In the genomic region with DNA sequence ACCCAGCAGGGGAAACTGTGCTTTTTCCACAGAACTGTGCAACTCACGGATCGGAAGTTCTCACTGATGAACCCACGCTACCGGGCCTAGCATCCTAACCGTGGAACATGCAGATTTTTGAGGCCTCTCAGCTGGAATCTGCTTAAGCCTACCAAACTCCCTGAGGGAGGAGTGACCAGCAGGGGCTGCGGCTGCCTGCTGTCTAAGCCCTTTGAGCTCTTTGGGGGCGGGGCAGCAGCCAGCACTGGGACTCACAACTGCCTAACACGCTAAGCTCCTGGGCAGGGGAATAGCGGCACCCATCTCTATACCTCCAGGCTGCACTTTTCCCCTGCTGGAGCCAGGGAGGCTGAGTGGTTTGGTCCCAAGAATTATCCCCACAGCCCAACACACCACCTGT, we compare ENCODE assay signal across 21 cellular contexts. TPM values are rescaled to one million over a fixed set of nuclear protein-coding genes. Genes with fewer than 3 reads are reported as not detected.
DNase-seq lines count a peak whose midpoint lies in the region; TF ChIP-seq lines count a peak whose summit lies in the region.
"Had no signal": no experiment of that assay in that cellular context is flagged by ENCODE, and none has a peak within 500 bp of the region (broad histone marks: within the 10 kb centered on the region; RNA-seq: fewer than 3 reads in every experiment).

No MANE protein-coding gene starts in this region.

- no peak overlapping the region for H3K4me3 Mint-ChIP-seq in nephron progenitor cell
- H3K4me3 Mint-ChIP-seq: CD4-positive, alpha-beta memory T cell; HFFc6 had no signal

- no peaks in the 10 kb centered on the region for H3K36me3 Mint-ChIP-seq in nephron progenitor cell (ENCODE audit: low read depth)
- H3K36me3 Mint-ChIP-seq: CD4-positive, alpha-beta memory T cell had no signal

- peak; percentile 84 for DNase-seq in ELF-1 (ENCODE audit: low read depth, low spot score)
- peak; percentile 84 for DNase-seq in NCI-H82 treated with DMSO at 0.1 percent for 48 hours (lab: John Stamatoyannopoulos, UW; ENCODE audit: unreplicated experiment)
- no peak for DNase-seq in fibroblast of villous mesenchyme (ENCODE audit: low read depth)
- DNase-seq in nephron progenitor cell, result peak; percentile 47
- DNase-seq in activated CD8-positive, alpha-beta memory T cell treated with anti-CD3 and anti-CD28 coated beads, Interleukin-2, amount 50 U/mL, for 4 hours, result no peak
- no peak for DNase-seq in GDM1 (lab: John Stamatoyannopoulos, UW)
- DNase-seq in NCI-H2029 (lab: John Stamatoyannopoulos, UW), result no peak
- DNase-seq in dermis blood vessel endothelial cell, result no peak
- DNase-seq: 8988T; CD4-positive, alpha-beta memory T cell; DND-41; H7; HFFc6; MG63; NCI-H1417; NCI-H1694 treated with DMSO at 0.1 percent for 48 hours; NCI-H446 treated with DMSO at 0.1 percent for 48 hours; NK-92 treated with Interleukin-12 subunit alpha and Interleukin-12 subunit beta, amount 100 ng/mL, for 24 hours had no signal

- H3K4me3 ChIP-seq in fibroblast of villous mesenchyme (ENCODE audit: low read depth, low read length), result no peak overlapping the region
- H3K4me3 ChIP-seq: BLaER1 treated with 17β-estradiol and CSF1 and Interleukin-3, amounts not matched to agents 10 nM and 100 nM; MG63 had no signal

- H3K4me1 Mint-ChIP-seq in nephron progenitor cell, result peaks cover 6% of the 10 kb centered on the region
- H3K4me1 Mint-ChIP-seq: CD4-positive, alpha-beta memory T cell had no signal

- TF ChIP-seq CTCF in fibroblast of villous mesenchyme (IDR thresholded peaks at IDR 0.05; ENCODE audit: insufficient read depth, low read depth, low read length) (peak; percentile 5), nephron progenitor cell (IDR thresholded peaks at IDR 0.05) (no peak)

- H3K27me3 Mint-ChIP-seq in nephron progenitor cell (ENCODE audit: low read depth, poor library complexity), result peaks cover 6% of the 10 kb centered on the region

- peaks cover 36% of the 10 kb centered on the region for H3K9me3 Mint-ChIP-seq in nephron progenitor cell

- no peak overlapping the region for H3K27ac Mint-ChIP-seq in nephron progenitor cell
- H3K27ac Mint-ChIP-seq: CD4-positive, alpha-beta memory T cell; HFFc6 had no signal

RNA-seq across cellular contexts. Expression of a gene that starts 20.4 kb away (rescaled TPM):
- total RNA-seq in fibroblast of villous mesenchyme (0.32 TPM in 1 of 2 replicates, not detected in the other), dermis blood vessel endothelial cell (not detected in 2 replicates)
- total RNA-seq: HFFc6, LHCN-M2 had no signal

RNA-seq across cellular contexts. Expression of a gene that starts 36.8 kb away (rescaled TPM):
- total RNA-seq in fibroblast of villous mesenchyme (1.9 and 3.9 TPM in 2 replicates), dermis blood vessel endothelial cell (2.0 and 2.4 TPM in 2 replicates)
- total RNA-seq: CD4-positive, alpha-beta memory T cell; G401; H7 had no signal

Comparison
In these comparisons a context has a peak if more than half of its experiments do, and no peak if none do; other contexts are left out.
1. DNase-seq: peak in ELF-1 (single experiment), NCI-H82 treated with DMSO at 0.1 percent for 48 hours (single experiment) and nephron progenitor cell (single experiment); none in fibroblast of villous mesenchyme (single experiment), activated CD8-positive, alpha-beta memory T cell treated with anti-CD3 and anti-CD28 coated beads, Interleukin-2, amount 50 U/mL, for 4 hours (single experiment), GDM1 (single experiment), NCI-H2029 (single experiment) and dermis blood vessel endothelial cell (single experiment).